21 cellular contexts compared by ENCODE assay signal in genomic region chr6:109770047-109770446, GRCh38.
"Had no signal": no experiment of that assay in that cellular context is flagged by ENCODE, and none has a peak within 500 bp of the region (broad histone marks: within the 10 kb centered on the region; RNA-seq: fewer than 3 reads in every experiment).

No MANE protein-coding gene starts in this region.

- H3K4me3 Mint-ChIP-seq: nephron had no signal

- H3K4me3 ChIP-seq: dorsolateral prefrontal cortex, heart left ventricle, lung, psoas muscle, right lobe of liver, stomach, thoracic aorta, transverse colon had no signal

- H3K27me3 ChIP-seq: dorsolateral prefrontal cortex, heart left ventricle, right lobe of liver, stomach, transverse colon had no signal

- DNase-seq: cortex of kidney; dorsolateral prefrontal cortex; effector CD8-positive, alpha-beta T cell; heart left ventricle; hippocampal formation; left colon; left ventricle myocardium superior; mesenchymal stem cell; midbrain; psoas muscle; retina; right lobe of liver; stimulated activated CD4-positive, alpha-beta T cell treated with anti-CD3 and anti-CD28 coated beads, Interleukin-1b, Interleukin-23, amount 100 ng/mL, for 48 hours; stimulated activated CD4-positive, alpha-beta T cell treated with anti-CD3 and anti-CD28 coated beads, Interleukin-4, amount 100 ng/mL, for 4 hours; stimulated activated naive CD4-positive, alpha-beta T cell; stomach; substantia nigra; transverse colon had no signal

- H3K4me1 Mint-ChIP-seq: nephron had no signal

- H3K9me3 Mint-ChIP-seq: nephron had no signal

- H3K9me3 ChIP-seq: heart left ventricle, psoas muscle, right lobe of liver, stomach, thoracic aorta, transverse colon had no signal

- H3K4me1 ChIP-seq: transverse colon had no signal

- H3K27ac Mint-ChIP-seq: nephron had no signal

- H3K27ac ChIP-seq: heart left ventricle, psoas muscle, right lobe of liver, stomach, thoracic aorta, transverse colon had no signal
